ENCODE assay signal across 23 cellular contexts in the genomic region with DNA sequence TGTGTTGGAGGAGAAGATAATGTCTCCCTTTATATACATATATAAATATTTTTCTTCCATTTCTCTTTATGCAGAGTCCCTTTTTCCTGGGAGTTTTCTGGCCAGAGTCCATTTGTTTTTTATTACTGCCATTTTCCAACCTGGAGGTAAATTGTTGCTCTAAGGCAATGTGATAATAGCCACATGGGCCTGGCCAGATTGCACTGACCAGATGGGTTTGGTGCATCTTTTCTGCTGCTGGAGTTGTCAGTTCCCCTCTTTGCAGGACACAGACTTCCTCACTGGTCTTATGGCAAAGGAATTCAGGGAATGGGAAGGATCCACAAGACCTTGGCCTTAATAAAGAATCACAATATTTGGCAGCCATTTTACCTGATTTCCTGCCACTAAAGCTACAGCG.
"Had no signal": no experiment of that assay in that cellular context is flagged by ENCODE, and none has a peak within 500 bp of the region (broad histone marks: within the 10 kb centered on the region; RNA-seq: fewer than 3 reads in every experiment).

No MANE protein-coding gene starts in this region.

- H3K4me3 ChIP-seq: esophagus muscularis mucosa, gastrocnemius medialis, left ventricle myocardium inferior, lung, prostate gland, right lobe of liver, suprapubic skin, tibial artery, upper lobe of left lung, uterus had no signal

- H2AFZ ChIP-seq: parathyroid adenoma had no signal

- H3K9ac ChIP-seq: parathyroid adenoma had no signal

- ATAC-seq: gastrocnemius medialis; left cardiac atrium; right lobe of liver; stimulated activated effector memory CD8-positive, alpha-beta T cell treated with anti-CD3 and anti-CD28 coated beads, Interleukin-12 subunit alpha, Interleukin-12 subunit beta, amount 100 ng/mL, for 72 hours; stimulated activated naive CD8-positive, alpha-beta T cell treated with anti-CD3 and anti-CD28 coated beads, Interleukin-15, Interleukin-2, amounts not matched to agents 100 U/mL and 50 U/mL, for 24 hours had no signal

- H3K27me3 ChIP-seq: esophagus muscularis mucosa, gastrocnemius medialis, right lobe of liver, suprapubic skin, tibial artery, upper lobe of left lung, uterus had no signal

- H3K36me3 ChIP-seq: esophagus muscularis mucosa, gastrocnemius medialis, left ventricle myocardium inferior, prostate gland, right lobe of liver, suprapubic skin, tibial artery, upper lobe of left lung, uterus had no signal

- H3K79me2 ChIP-seq: parathyroid adenoma had no signal

- H3K9me3 ChIP-seq: gastrocnemius medialis, prostate gland, right lobe of liver, suprapubic skin, tibial artery, upper lobe of left lung, uterus had no signal

- DNase-seq: effector memory CD4-positive, alpha-beta T cell; gastrocnemius medialis; glutamatergic neuron; kidney; left cardiac atrium; left ventricle myocardium inferior; mesenchymal stem cell; naive B cell; retina; right lobe of liver; stimulated activated CD4-positive, alpha-beta T cell treated with anti-CD3 and anti-CD28 coated beads, Interleukin-4, amount 100 ng/mL, for 1 hour; stimulated activated CD8-positive, alpha-beta memory T cell treated with anti-CD3 and anti-CD28 coated beads, Interleukin-4, amount 100 ng/mL, for 48 hours; stimulated activated naive CD8-positive, alpha-beta T cell treated with anti-CD3 and anti-CD28 coated beads, Interleukin-15, Interleukin-2, amounts not matched to agents 100 U/mL and 50 U/mL, for 24 hours; tibial artery; upper lobe of left lung; uterus had no signal

- H3K27ac ChIP-seq: epithelial cell of prostate, esophagus muscularis mucosa, gastrocnemius medialis, left ventricle myocardium inferior, parathyroid adenoma, prostate gland, right lobe of liver, suprapubic skin, tibial artery, upper lobe of left lung, uterus had no signal

- H3K4me1 ChIP-seq: esophagus muscularis mucosa, gastrocnemius medialis, left ventricle myocardium inferior, parathyroid adenoma, prostate gland, right lobe of liver, suprapubic skin, tibial artery, upper lobe of left lung, uterus had no signal
